In the genomic region with DNA sequence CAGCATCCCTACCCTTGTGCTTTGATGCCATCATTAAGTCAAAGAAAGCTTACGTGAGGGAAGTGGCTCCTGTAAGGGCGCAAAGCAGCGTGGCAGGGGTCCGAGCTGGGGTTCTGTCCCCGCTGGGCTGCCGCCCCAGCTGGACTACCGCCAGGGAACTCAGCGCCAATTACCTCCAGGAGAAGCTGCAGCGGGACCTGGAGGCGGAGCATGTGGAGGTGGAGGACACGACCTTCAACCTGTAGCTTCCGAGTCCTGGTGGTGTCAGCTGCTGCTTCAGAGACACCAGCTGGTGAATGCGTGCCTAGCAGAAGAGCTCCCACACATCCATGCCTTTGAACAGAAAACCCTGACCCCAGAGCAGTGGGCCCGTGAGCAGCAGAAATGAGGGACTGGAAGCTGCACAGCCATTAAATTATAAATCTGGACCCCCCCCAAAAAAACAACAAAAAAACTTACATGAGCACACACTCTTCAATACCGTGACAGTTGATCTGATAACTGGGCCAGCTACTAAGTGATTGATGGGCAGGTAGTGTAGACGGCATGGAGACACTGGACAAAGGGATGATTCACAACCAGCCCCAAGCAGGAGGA, we compare ENCODE assay signal across 10 cellular contexts. TPM values are rescaled to one million over a fixed set of nuclear protein-coding genes. Genes with fewer than 3 reads are reported as not detected.
DNase-seq lines count a peak whose midpoint lies in the region; ATAC-seq and TF ChIP-seq lines count a peak whose summit lies in the region.
"Had no signal": no experiment of that assay in that cellular context is flagged by ENCODE, and none has a peak within 500 bp of the region (broad histone marks: within the 10 kb centered on the region; RNA-seq: fewer than 3 reads in every experiment).

No MANE protein-coding gene starts in this region.

- peak overlapping the region in 1 of 2 donors; percentile 39 for H3K9ac ChIP-seq in liver (ENCODE audit: low read depth in 1 of 2, low read length in 2 of 2)

- no peaks in the 10 kb centered on the region for H3K9me3 ChIP-seq in liver (ENCODE audit: control insufficient read depth in 4 of 4, low read length in 3 of 4)
- H3K9me3 ChIP-seq: body of pancreas, psoas muscle had no signal

- ATAC-seq in activated CD8-positive, alpha-beta T cell treated with anti-CD3 and anti-CD28 coated beads for 36 hours, result no peak
- ATAC-seq in GM18519 (IDR thresholded peaks at IDR 0.05; ENCODE audit: low FRiP score, unreplicated experiment), result no peak
- no peak for ATAC-seq in HG02588 (IDR thresholded peaks at IDR 0.05; ENCODE audit: unreplicated experiment)
- ATAC-seq: body of pancreas had no signal

- peaks cover 16% of the 10 kb centered on the region for H3K4me1 Mint-ChIP-seq in activated CD8-positive, alpha-beta T cell treated with anti-CD3 and anti-CD28 coated beads for 36 hours (ENCODE audit: low read depth)

- H3K27me3 ChIP-seq in liver (ENCODE audit: control insufficient read depth in 4 of 4, insufficient read depth in 4 of 4, low read length in 3 of 4), result no peaks in the 10 kb centered on the region
- H3K27me3 ChIP-seq: body of pancreas had no signal

- H3K9me3 Mint-ChIP-seq in activated CD8-positive, alpha-beta T cell treated with anti-CD3 and anti-CD28 coated beads for 36 hours, result no peaks in the 10 kb centered on the region

- peak overlapping the region in 1 of 3 donors; percentile 28 for H3K4me3 ChIP-seq in liver (ENCODE audit: low read depth in 1 of 3, low read length in 3 of 3)
- H3K4me3 ChIP-seq: body of pancreas, psoas muscle had no signal

- DNase-seq in ELF-1 (ENCODE audit: low read depth, low spot score) (peak; percentile 83), NCI-H1105 (lab: John Stamatoyannopoulos, UW) (peak; percentile 20), T1000 (lab: John Stamatoyannopoulos, UW) (no peak), GOT3 (lab: John Stamatoyannopoulos, UW) (no peak)
- peak; percentile 49 for DNase-seq in activated CD8-positive, alpha-beta T cell treated with anti-CD3 and anti-CD28 coated beads for 36 hours
- DNase-seq: psoas muscle had no signal

- H3K36me3 ChIP-seq in liver (ENCODE audit: control insufficient read depth in 4 of 4, insufficient read depth in 3 of 4, low read depth in 1 of 4, low read length in 3 of 4), result no peaks in the 10 kb centered on the region

- intact Hi-C loops in activated CD8-positive, alpha-beta T cell treated with anti-CD3 and anti-CD28 coated beads for 36 hours (cut with micrococcal nuclease), result loop anchor here (5.0 to 10.0 kb wide), 2 partner anchors 117 to 210 kb away; a partner anchor contains a TSS

- H3K4me1 ChIP-seq in liver (ENCODE audit: control insufficient read depth in 4 of 4, insufficient read depth in 4 of 4, low read length in 3 of 4), result peaks cover 0 to 20% (median 16%) of the 10 kb centered on the region in 4 donors
- H3K4me1 ChIP-seq: body of pancreas had no signal

- peak overlapping the region; percentile 17 to 59 for H3K27ac ChIP-seq in liver (ENCODE audit: low read depth in 1 of 2, low read length in 2 of 2)
- H3K27ac ChIP-seq: body of pancreas, psoas muscle had no signal

- TF ChIP-seq CTCF in activated CD8-positive, alpha-beta T cell treated with anti-CD3 and anti-CD28 coated beads for 36 hours (IDR thresholded peaks at IDR 0.05), result no peak
- TF ChIP-seq CTCF in liver (IDR thresholded peaks at IDR 0.05; ENCODE audit: low read depth, low read length, missing input control), result peak; percentile 38

- H3K27ac Mint-ChIP-seq in activated CD8-positive, alpha-beta T cell treated with anti-CD3 and anti-CD28 coated beads for 36 hours, result no peak overlapping the region

- no peaks in the 10 kb centered on the region for H3K27me3 Mint-ChIP-seq in activated CD8-positive, alpha-beta T cell treated with anti-CD3 and anti-CD28 coated beads for 36 hours

- WGBS in liver, result 17% methylated on average over 16 of the region's 16 CpGs

- CTCF ChIA-PET in activated CD8-positive, alpha-beta T cell treated with anti-CD3 and anti-CD28 coated beads for 36 hours (lab: Charles Lee), result interaction anchor here (0.8 to 6.2 kb wide), 16 partner anchors 8 to 216 kb away, joined by 3 to 224 read pairs (median 22); a partner anchor contains a TSS

- POLR2A ChIA-PET in activated CD8-positive, alpha-beta T cell treated with anti-CD3 and anti-CD28 coated beads for 36 hours (lab: Charles Lee), result interaction anchor here (0.9 to 1.2 kb wide), 3 partner anchors 19 to 564 kb away, joined by 3 to 4 read pairs (median 3); a partner anchor contains a TSS

- no peaks in the 10 kb centered on the region for H3K36me3 Mint-ChIP-seq in activated CD8-positive, alpha-beta T cell treated with anti-CD3 and anti-CD28 coated beads for 36 hours (ENCODE audit: low read depth)

- no peak overlapping the region for H3K4me3 Mint-ChIP-seq in activated CD8-positive, alpha-beta T cell treated with anti-CD3 and anti-CD28 coated beads for 36 hours

- TF ChIP-seq RAD21 in liver (IDR thresholded peaks at IDR 0.05), result peak; percentile 69 to 78

TF ChIP-seq in liver, 16 proteins besides CTCF, POLR2A, EP300 and RAD21:
- TF ChIP-seq, protein P1, sequence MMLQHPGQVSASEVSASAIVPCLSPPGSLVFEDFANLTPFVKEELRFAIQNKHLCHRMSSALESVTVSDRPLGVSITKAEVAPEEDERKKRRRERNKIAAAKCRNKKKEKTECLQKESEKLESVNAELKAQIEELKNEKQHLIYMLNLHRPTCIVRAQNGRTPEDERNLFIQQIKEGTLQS (IDR thresholded peaks at IDR 0.05), result no peak
- TF ChIP-seq RXRA (IDR thresholded peaks at IDR 0.05) (peak; percentile 80 to 85), SP1 (IDR thresholded peaks at IDR 0.05) (peak; percentile 65), HNF4G (IDR thresholded peaks at IDR 0.05) (peak; percentile 23), HNF4A (conservative IDR thresholded peaks at IDR 0.05) (peak; percentile 70 to 73), NR2F2 (IDR thresholded peaks at IDR 0.05) (peak; percentile 89), FOXA2 (IDR thresholded peaks at IDR 0.05) (no peak), YY1 (IDR thresholded peaks at IDR 0.05) (peak; percentile 28)
- TF ChIP-seq, protein P2, sequence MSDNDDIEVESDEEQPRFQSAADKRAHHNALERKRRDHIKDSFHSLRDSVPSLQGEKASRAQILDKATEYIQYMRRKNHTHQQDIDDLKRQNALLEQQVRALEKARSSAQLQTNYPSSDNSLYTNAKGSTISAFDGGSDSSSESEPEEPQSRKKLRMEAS (IDR thresholded peaks at IDR 0.05), result peak; percentile 44

RNA-seq across cellular contexts. Expression of a gene that starts 20.1 kb away (rescaled TPM):
- 10 to 100 TPM; 38.8 to 40.0 TPM for total RNA-seq in activated CD8-positive, alpha-beta T cell treated with anti-CD3 and anti-CD28 coated beads for 36 hours
- total RNA-seq in liver, result 10 to 100 TPM; 26.0 to 57.6 TPM
- polyA plus RNA-seq in liver, result 10 to 100 TPM; 12.5 to 17.9 TPM

Comparison
In these comparisons a context has a peak if more than half of its experiments do, and no peak if none do; other contexts are left out.
1. DNase-seq: peak in ELF-1 (single experiment), NCI-H1105 (single experiment) and activated CD8-positive, alpha-beta T cell treated with anti-CD3 and anti-CD28 coated beads for 36 hours (single experiment); none in T1000 (single experiment) and GOT3 (single experiment).